ENCODE assay signal across 8 cellular contexts in the genomic region with DNA sequence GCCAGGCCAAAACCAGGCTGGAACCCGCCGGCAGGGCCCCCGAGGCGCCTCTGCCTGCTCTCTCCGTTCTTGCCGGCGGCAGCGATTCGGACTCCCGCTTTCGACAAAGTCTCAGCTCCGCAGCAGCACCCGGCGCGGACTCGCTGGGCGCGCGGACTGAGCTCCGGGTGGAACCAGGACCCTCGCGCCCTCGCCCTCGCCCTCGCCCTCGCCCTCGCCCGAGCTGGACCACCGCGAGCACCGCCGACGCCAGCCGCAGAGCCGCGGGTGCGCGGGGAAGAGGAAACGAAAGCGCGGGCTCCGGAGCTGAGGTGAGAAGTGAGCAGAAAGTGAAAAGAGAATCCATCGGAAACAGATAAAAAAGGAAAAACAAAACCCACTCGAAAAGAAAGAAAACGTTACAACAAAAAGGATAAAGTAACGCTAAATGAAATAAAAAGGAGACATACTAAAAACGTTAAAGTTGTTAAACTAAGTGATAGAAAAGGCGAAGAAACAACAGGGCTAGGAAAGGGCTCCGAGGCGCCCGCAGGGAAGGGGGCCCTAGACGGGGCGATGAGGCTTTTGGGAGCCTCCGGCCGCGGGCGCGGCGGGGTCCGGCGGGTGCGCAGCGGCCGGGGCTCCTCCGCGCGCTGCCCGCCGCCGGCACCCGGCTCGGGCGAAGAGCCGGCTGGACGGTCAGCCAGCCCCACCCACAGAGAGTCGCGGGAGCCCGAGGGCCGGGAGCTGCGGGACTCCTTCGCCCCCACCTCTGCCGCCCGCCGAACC.
DNase-seq lines count a peak whose midpoint lies in the region; ATAC-seq and TF ChIP-seq lines count a peak whose summit lies in the region.

No MANE protein-coding gene starts in this region.

- peaks cover 0 to 57% (median 6%) of the 10 kb centered on the region in 45 donors for H3K27me3 ChIP-seq in dorsolateral prefrontal cortex

- H3K27ac ChIP-seq in dorsolateral prefrontal cortex: peak overlapping the region in 58 of 59 donors; percentile 44 to 100 (median 88)

- peaks cover 100% of the 10 kb centered on the region for H3K27me3 Mint-ChIP-seq in nephron progenitor cell (ENCODE audit: low read depth, poor library complexity)

- H3K27ac Mint-ChIP-seq in nephron progenitor cell: no peak overlapping the region

- ATAC-seq in GM21529 (IDR thresholded peaks at IDR 0.05; ENCODE audit: unreplicated experiment) (no peak), GM19351 (IDR thresholded peaks at IDR 0.05; ENCODE audit: unreplicated experiment) (no peak)

- peaks cover 25% of the 10 kb centered on the region for H3K4me1 Mint-ChIP-seq in nephron progenitor cell

- H3K9me3 Mint-ChIP-seq in nephron progenitor cell: no peaks in the 10 kb centered on the region

- H3K4me3 Mint-ChIP-seq in nephron progenitor cell: peak overlapping the region; percentile 71

- no peaks in the 10 kb centered on the region for H3K36me3 Mint-ChIP-seq in nephron progenitor cell (ENCODE audit: low read depth)

- DNase-seq in AG20443 (ENCODE audit: low spot score) (peak; percentile 47), NCI-H526 treated with DMSO at 0.1 percent for 48 hours (lab: John Stamatoyannopoulos, UW) (peak; percentile 59), dorsolateral prefrontal cortex (no peak), nephron progenitor cell (peak; percentile 37), NCI-H1930 (lab: John Stamatoyannopoulos, UW) (no peak), COLO829 (ENCODE audit: low spot score) (no peak)

- TF ChIP-seq CTCF in dorsolateral prefrontal cortex (IDR thresholded peaks at IDR 0.05 in 54 of 56, conservative IDR thresholded peaks at IDR 0.05 in 2 of 56; ENCODE audit: low read depth in 1 of 56, partially characterized antibody in 56 of 56) (peak in 1 of 56 donors; percentile 12), nephron progenitor cell (IDR thresholded peaks at IDR 0.05) (no peak)

- H3K4me3 ChIP-seq in dorsolateral prefrontal cortex: peak overlapping the region; percentile 27 to 75 (median 62)

- intact Hi-C loops in dorsolateral prefrontal cortex (cut with DNase I): loop anchor here in 1 of 2 donors (2.0 kb wide), 1 partner anchor 15 kb away; no protein-coding TSS in a partner anchor

Comparison
In these comparisons a context has a peak if more than half of its experiments do, and no peak if none do; other contexts are left out.
1. DNase-seq: peak in AG20443 (single experiment), NCI-H526 treated with DMSO at 0.1 percent for 48 hours (single experiment) and nephron progenitor cell (single experiment); none in dorsolateral prefrontal cortex (0 of 10), NCI-H1930 (0 of 2) and COLO829 (single experiment).